8 cellular contexts compared by ENCODE assay signal in genomic region chr2:179751184-179751809, GRCh38.
A peak's percentile ranks its signal among the peaks of the same experiment; 100 is the strongest.
DNase-seq lines count a peak whose midpoint lies in the region; ATAC-seq and TF ChIP-seq lines count a peak whose summit lies in the region.

No MANE protein-coding gene starts in this region.

- H3K4me1 ChIP-seq in upper lobe of right lung, result peaks cover 19% of the 10 kb centered on the region

- no peak overlapping the region for H3K4me3 Mint-ChIP-seq in glutamatergic neuron (ENCODE audit: unreplicated experiment)

- no peak overlapping the region for H3K27ac Mint-ChIP-seq in glutamatergic neuron (ENCODE audit: unreplicated experiment)

- H3K9me3 Mint-ChIP-seq in glutamatergic neuron (ENCODE audit: unreplicated experiment), result no peaks in the 10 kb centered on the region

- intact Hi-C loops in upper lobe of right lung (cut with DNase I), result no loop called here

- ATAC-seq in upper lobe of right lung, result peak; percentile 72

- TF ChIP-seq CTCF in LNCaP clone FGC (IDR thresholded peaks at IDR 0.05; ENCODE audit: control insufficient read depth, extremely low read depth, insufficient read depth) (peak; percentile 42), glutamatergic neuron (IDR thresholded peaks at IDR 0.05; ENCODE audit: partially characterized antibody, unreplicated experiment) (peak; percentile 70), upper lobe of right lung (IDR thresholded peaks at IDR 0.05) (peak; percentile 60)

- H3K27ac ChIP-seq in upper lobe of right lung, result no peak overlapping the region

- H3K4me1 Mint-ChIP-seq in glutamatergic neuron (ENCODE audit: low read depth, unreplicated experiment), result no peaks in the 10 kb centered on the region

- H3K27me3 ChIP-seq in upper lobe of right lung, result no peaks in the 10 kb centered on the region

- H3K27me3 Mint-ChIP-seq in glutamatergic neuron (ENCODE audit: unreplicated experiment), result no peaks in the 10 kb centered on the region

- no peaks in the 10 kb centered on the region for H3K36me3 Mint-ChIP-seq in glutamatergic neuron (ENCODE audit: unreplicated experiment)

- DNase-seq in NCI-H1092 treated with DMSO at 0.1 percent for 48 hours (lab: John Stamatoyannopoulos, UW) (peak; percentile 42), NCI-H1092 (lab: John Stamatoyannopoulos, UW) (no peak), LNCaP clone FGC (ENCODE audit: low read depth) (peak; percentile 14), SW480 (ENCODE audit: low spot score) (peak; percentile 50), glutamatergic neuron (no peak), upper lobe of right lung (no peak), putamen (ENCODE audit: low spot score) (no peak)
- no peak for DNase-seq in activated effector memory CD4-positive, alpha-beta T cell treated with anti-CD3 and anti-CD28 coated beads, Interleukin-2, amount 50 U/mL, for 16 hours

- no peaks in the 10 kb centered on the region for H3K9me3 ChIP-seq in upper lobe of right lung

- H3K36me3 ChIP-seq in upper lobe of right lung, result no peaks in the 10 kb centered on the region

- H3K4me3 ChIP-seq in LNCaP clone FGC (ENCODE audit: low read depth, low read length) (no peak overlapping the region), upper lobe of right lung (no peak overlapping the region)

Comparison
In these comparisons a context has a peak if more than half of its experiments do, and no peak if none do; other contexts are left out.
1. DNase-seq: peak in NCI-H1092 treated with DMSO at 0.1 percent for 48 hours (single experiment), LNCaP clone FGC (single experiment) and SW480 (single experiment); none in NCI-H1092 (single experiment), glutamatergic neuron (single experiment), upper lobe of right lung (single experiment), putamen (single experiment) and activated effector memory CD4-positive, alpha-beta T cell treated with anti-CD3 and anti-CD28 coated beads, Interleukin-2, amount 50 U/mL, for 16 hours (single experiment).
2. Peak in every context shown above with its lines, with median percentiles within 50 percentile points of each other: CTCF ChIP-seq.